Comparison of ENCODE assay signal across 26 cellular contexts in the genomic region with DNA sequence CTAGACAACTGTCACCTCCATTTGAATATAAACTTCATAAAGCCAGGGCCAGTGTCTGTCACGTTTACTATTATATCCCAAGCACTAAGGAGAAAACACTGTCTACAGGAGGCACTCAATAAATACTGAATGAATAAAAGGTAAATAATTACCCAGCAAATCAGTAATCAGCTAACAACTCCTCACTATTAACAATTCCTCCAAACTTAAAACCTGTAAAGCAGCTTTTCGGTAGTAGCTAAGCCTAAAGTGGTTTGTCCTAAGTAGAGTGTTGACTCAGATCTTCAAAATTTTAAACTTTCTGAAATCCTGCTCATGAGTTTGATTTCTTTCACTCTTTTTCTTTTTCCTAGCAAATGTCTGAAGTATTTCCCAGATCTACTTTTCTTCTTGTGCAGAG. TPM values are rescaled to one million over a fixed set of nuclear protein-coding genes. Genes with fewer than 3 reads are reported as not detected.
"Had no signal": no experiment of that assay in that cellular context is flagged by ENCODE, and none has a peak within 500 bp of the region (broad histone marks: within the 10 kb centered on the region; RNA-seq: fewer than 3 reads in every experiment).

No MANE protein-coding gene starts in this region.

- H3K4me1 ChIP-seq: SJSA1 had no signal

- ATAC-seq: activated CD8-positive, alpha-beta T cell treated with anti-CD3 and anti-CD28 coated beads, Interleukin-2, amount 10 ng/mL, durations not matched to agents 7 days and 5 days; Panc1; Right ventricle myocardium inferior; SK-N-SH treated with all-trans-retinoic acid at 6 μM for 48 hours; WTC11 had no signal

- H3K27me3 ChIP-seq: SJSA1 had no signal

- H3K27ac ChIP-seq: SJSA1 had no signal

- H3K36me3 ChIP-seq: SJSA1 had no signal

- H3K9me3 ChIP-seq: SJSA1 had no signal

- H3K4me3 ChIP-seq: SJSA1 had no signal

- DNase-seq: activated CD4-positive, alpha-beta T cell treated with anti-CD3 and anti-CD28 coated beads for 48 hours; activated CD4-positive, alpha-beta T cell treated with anti-CD3 and anti-CD28 coated beads, Interleukin-2, amount 50 U/mL, for 4 hours; activated CD4-positive, CD25-positive, alpha-beta regulatory T cell treated with anti-CD3 and anti-CD28 coated beads, Interleukin-2, amount 50 U/mL, for 72 hours; activated CD8-positive, alpha-beta memory T cell treated with anti-CD3 and anti-CD28 coated beads, Interleukin-2, amount 50 U/mL, for 48 hours; activated CD8-positive, alpha-beta T cell treated with anti-CD3 and anti-CD28 coated beads, Interleukin-2, amount 10 ng/mL, durations not matched to agents 7 days and 5 days; activated naive CD4-positive, alpha-beta T cell; activated T-cell treated with anti-CD3 and anti-CD28 coated beads, Interleukin-2, amount 50 U/mL, for 1 hour; aorta; central memory CD4-positive, alpha-beta T cell; cortex of kidney; KG1; NCI-H1092; NCI-H1436 treated with DMSO at 0.1 percent for 48 hours; NCI-H187 treated with DMSO at 0.1 percent for 48 hours; NCI-H2107; NCI-H510A treated with DMSO at 0.1 percent for 48 hours; NCI-H82; RPMI8226; SW 1271 had no signal

RNA-seq across cellular contexts. Expression of a gene that starts 39.9 kb away (rescaled TPM):
- total RNA-seq: activated CD8-positive, alpha-beta T cell treated with anti-CD3 and anti-CD28 coated beads, Interleukin-2, amount 10 ng/mL, durations not matched to agents 7 days and 5 days; bronchial epithelial cell; OCI-LY7; SJSA1 had no signal
